In genomic region chr21:34877485-34878128, GRCh38 we compare ENCODE assay signal across 15 cellular contexts.
A peak's percentile ranks its signal among the peaks of the same experiment; 100 is the strongest.
DNase-seq lines count a peak whose midpoint lies in the region; ATAC-seq and TF ChIP-seq lines count a peak whose summit lies in the region.
"Had no signal": no experiment of that assay in that cellular context is flagged by ENCODE, and none has a peak within 500 bp of the region (broad histone marks: within the 10 kb centered on the region; RNA-seq: fewer than 3 reads in every experiment).

No MANE protein-coding gene starts in this region.

- H3K27ac ChIP-seq in ascending aorta: no peak overlapping the region
- H3K27ac ChIP-seq: dorsolateral prefrontal cortex had no signal

- intact Hi-C loops in Calu3 (cut with micrococcal nuclease; ENCODE audit: unreplicated experiment) (loop anchor here (5.0 kb wide), 1 partner anchor 40 kb away; no protein-coding TSS in a partner anchor), ascending aorta (cut with DNase I) (no loop called here)

- BruUV-seq in Calu3 (replicated peaks; lab: Mats Ljungman, UMichigan): no TSS peak

- H3K4me3 Mint-ChIP-seq in Calu3 (ENCODE audit: low read depth, unreplicated experiment) (peak overlapping the region; percentile 70), osteocyte (ENCODE audit: unreplicated experiment) (no peak overlapping the region)
- no peak overlapping the region for H3K4me3 Mint-ChIP-seq in central memory CD8-positive, alpha-beta T cell

- no peak for ATAC-seq in central memory CD8-positive, alpha-beta T cell (replicated peaks; ENCODE audit: extremely low read depth, poor library complexity, severe bottlenecking)

- H3K36me3 Mint-ChIP-seq in Calu3 (ENCODE audit: insufficient read depth, unreplicated experiment) (peaks cover 71% of the 10 kb centered on the region), osteocyte (ENCODE audit: unreplicated experiment) (peaks cover 25% of the 10 kb centered on the region)
- H3K36me3 Mint-ChIP-seq in central memory CD8-positive, alpha-beta T cell (ENCODE audit: insufficient read depth): peaks cover 53% of the 10 kb centered on the region

- no peaks in the 10 kb centered on the region for H3K9me3 ChIP-seq in ascending aorta

- CTCF ChIA-PET in Calu3 (lab: Charles Lee): interaction anchor here (0.6 to 1.0 kb wide), 3 partner anchors 132 to 396 kb away, joined by 3 to 4 read pairs (median 3); no protein-coding TSS in a partner anchor

- no peaks in the 10 kb centered on the region for H3K4me1 ChIP-seq in ascending aorta

- H3K27me3 Mint-ChIP-seq in Calu3 (ENCODE audit: unreplicated experiment): no peaks in the 10 kb centered on the region
- H3K27me3 Mint-ChIP-seq in central memory CD8-positive, alpha-beta T cell: no peaks in the 10 kb centered on the region
- H3K27me3 Mint-ChIP-seq in osteocyte (ENCODE audit: unreplicated experiment): no peaks in the 10 kb centered on the region
- H3K27me3 Mint-ChIP-seq: naive B cell had no signal

- TF ChIP-seq CTCF in Calu3 (IDR thresholded peaks at IDR 0.05; ENCODE audit: unreplicated experiment) (no peak), osteocyte (IDR thresholded peaks at IDR 0.05) (no peak), ascending aorta (IDR thresholded peaks at IDR 0.05) (no peak)

- DNase-seq in Calu3: peak; percentile 78
- DNase-seq in NCI-H1048 (lab: John Stamatoyannopoulos, UW): peak; percentile 8
- no peak for DNase-seq in central memory CD8-positive, alpha-beta T cell (ENCODE audit: low spot score in 2 of 2)
- DNase-seq in osteocyte (ENCODE audit: extremely low spot score, unreplicated experiment): no peak
- DNase-seq in midbrain (lab: John Stamatoyannopoulos, UW): no peak
- no peak for DNase-seq in NCI-H2171 treated with DMSO at 0.1 percent for 48 hours (lab: John Stamatoyannopoulos, UW)
- DNase-seq in NCI-H2171 (lab: John Stamatoyannopoulos, UW): no peak
- DNase-seq in ascending aorta (ENCODE audit: low spot score in 2 of 2): no peak
- DNase-seq: activated CD4-positive, alpha-beta T cell treated with anti-CD3 and anti-CD28 coated beads for 4 hours; activated naive CD4-positive, alpha-beta T cell treated with anti-CD3 and anti-CD28 coated beads, Interleukin-2, amount 50 U/mL, for 16 hours; dorsolateral prefrontal cortex; naive B cell; SIG-M5; stimulated activated CD4-positive, alpha-beta T cell treated with anti-CD3 and anti-CD28 coated beads, Interleukin-15, amount 100 ng/mL, for 24 hours; stimulated activated naive CD4-positive, alpha-beta T cell had no signal

- no peaks in the 10 kb centered on the region for H3K27me3 ChIP-seq in ascending aorta

- H3K9me3 Mint-ChIP-seq in Calu3 (ENCODE audit: low read depth, unreplicated experiment) (no peaks in the 10 kb centered on the region), osteocyte (ENCODE audit: unreplicated experiment) (no peaks in the 10 kb centered on the region)
- H3K9me3 Mint-ChIP-seq in central memory CD8-positive, alpha-beta T cell: no peaks in the 10 kb centered on the region
- H3K9me3 Mint-ChIP-seq: naive B cell had no signal

- no peak overlapping the region for H3K4me3 ChIP-seq in ascending aorta
- H3K4me3 ChIP-seq: dorsolateral prefrontal cortex had no signal

- H3K27ac Mint-ChIP-seq in Calu3 (ENCODE audit: unreplicated experiment) (peak overlapping the region; percentile 86), osteocyte (ENCODE audit: unreplicated experiment) (peak overlapping the region; percentile 48)
- peak overlapping the region; percentile 38 for H3K27ac Mint-ChIP-seq in central memory CD8-positive, alpha-beta T cell (ENCODE audit: low read depth)

- H3K36me3 ChIP-seq in ascending aorta: no peaks in the 10 kb centered on the region

- H3K4me1 Mint-ChIP-seq in Calu3 (ENCODE audit: low read depth, unreplicated experiment): peaks cover 35% of the 10 kb centered on the region
- H3K4me1 Mint-ChIP-seq in central memory CD8-positive, alpha-beta T cell: peaks cover 50% of the 10 kb centered on the region
- peaks cover 67% of the 10 kb centered on the region for H3K4me1 Mint-ChIP-seq in osteocyte (ENCODE audit: unreplicated experiment)

Comparison
In these comparisons a context has a peak if more than half of its experiments do, and no peak if none do; other contexts are left out.
1. DNase-seq: peak in Calu3 (single experiment) and NCI-H1048 (single experiment); none in central memory CD8-positive, alpha-beta T cell (0 of 2), osteocyte (single experiment), midbrain (single experiment), NCI-H2171 treated with DMSO at 0.1 percent for 48 hours (single experiment), NCI-H2171 (single experiment) and ascending aorta (0 of 2).
2. Peak in every context shown above with its lines, with median percentiles within 50 percentile points of each other: H3K27ac Mint-ChIP-seq.